ENCODE assay signal across 1 cellular context in genomic region chr12:70251226-70251625, GRCh38.
TF ChIP-seq lines count a peak whose summit lies in the region.

No MANE protein-coding gene starts in this region.

TF ChIP-seq in H1, 55 proteins besides CTCF, POLR2A, EP300 and RAD21:
- no peak for TF ChIP-seq CBX8 (IDR thresholded peaks at IDR 0.05; ENCODE audit: borderline replicate concordance, low read depth, low read length)
- TF ChIP-seq SAP30 (IDR thresholded peaks at IDR 0.05; ENCODE audit: insufficient read depth, insufficient replicate concordance, low read length) = no peak
- no peak for TF ChIP-seq RFX5 (IDR thresholded peaks at IDR 0.05; ENCODE audit: borderline replicate concordance, low read depth, low read length)
- no peak for TF ChIP-seq CHD7 (IDR thresholded peaks at IDR 0.05; ENCODE audit: insufficient replicate concordance, low read length)
- TF ChIP-seq BACH1 (IDR thresholded peaks at IDR 0.05; ENCODE audit: low read length) = no peak
- TF ChIP-seq KDM5A (IDR thresholded peaks at IDR 0.05; ENCODE audit: low read length) = no peak
- TF ChIP-seq EGR1 (IDR thresholded peaks at IDR 0.05; ENCODE audit: borderline replicate concordance, low read depth, low read length) = no peak
- TF ChIP-seq USF2 (IDR thresholded peaks at IDR 0.05; ENCODE audit: low read length) = no peak
